15 cellular contexts compared by ENCODE assay signal in genomic region chr6:32855467-32856174, GRCh38. TPM values are rescaled to one million over a fixed set of nuclear protein-coding genes. Genes with fewer than 3 reads are reported as not detected.
A peak's percentile ranks its signal among the peaks of the same experiment; 100 is the strongest.
DNase-seq lines count a peak whose midpoint lies in the region; ATAC-seq, FAIRE-seq and TF ChIP-seq lines count a peak whose summit lies in the region.
"Had no signal": no experiment of that assay in that cellular context is flagged by ENCODE, and none has a peak within 500 bp of the region (broad histone marks: within the 10 kb centered on the region; RNA-seq: fewer than 3 reads in every experiment).

No MANE protein-coding gene starts in this region.

- TF ChIP-seq POLR2A in gastroesophageal sphincter (IDR thresholded peaks at IDR 0.05): no peak

- no peaks in the 10 kb centered on the region for H3K9me3 Mint-ChIP-seq in activated CD4-positive, alpha-beta T cell treated with anti-CD3 and anti-CD28 coated beads, Interleukin-2, amount 10 ng/mL, durations not matched to agents 24 days and 14 days
- H3K9me3 Mint-ChIP-seq in stimulated activated naive B cell treated with anti-CD40 and anti-IgM and Interleukin-4, amounts not matched to agents 10 μg/mL and 1 μg/mL and 100 μg/mL, for 72 hours: no peaks in the 10 kb centered on the region

- no TSS peak for BruUV-seq in Panc1 (replicated peaks; lab: Mats Ljungman, UMichigan)

- peaks cover 73% of the 10 kb centered on the region for H3K36me3 Mint-ChIP-seq in activated CD4-positive, alpha-beta T cell treated with anti-CD3 and anti-CD28 coated beads, Interleukin-2, amount 10 ng/mL, durations not matched to agents 24 days and 14 days (ENCODE audit: low read depth)
- H3K36me3 Mint-ChIP-seq in stimulated activated naive B cell treated with anti-CD40 and anti-IgM and Interleukin-4, amounts not matched to agents 10 μg/mL and 1 μg/mL and 100 μg/mL, for 72 hours: peaks cover 70 to 76% of the 10 kb centered on the region in 2 donors

- CTCF ChIA-PET in Panc1 (lab: Charles Lee): interaction anchor here (0.6 to 3.9 kb wide), 3 partner anchors 13 to 601 kb away, joined by 5 to 47 read pairs (median 11); partner anchors contain the start of gene TAP2

- FAIRE-seq in frontal cortex (lab: Jason Lieb, UNC): no peak
- FAIRE-seq: A204.1, islet of Langerhans had no signal

- no peak for ATAC-seq in Panc1
- ATAC-seq in gastroesophageal sphincter: no peak
- no peak for ATAC-seq in stimulated activated naive B cell treated with anti-CD40 and anti-IgM and Interleukin-4, amounts not matched to agents 10 μg/mL and 1 μg/mL and 100 μg/mL, for 72 hours (replicated peaks)
- ATAC-seq in GM21367 (IDR thresholded peaks at IDR 0.05; ENCODE audit: unreplicated experiment): no peak
- ATAC-seq: PC-3 had no signal

- no peak for TF ChIP-seq EP300 in gastroesophageal sphincter (IDR thresholded peaks at IDR 0.05)

- peak overlapping the region; percentile 97 for H3K4me3 Mint-ChIP-seq in activated CD4-positive, alpha-beta T cell treated with anti-CD3 and anti-CD28 coated beads, Interleukin-2, amount 10 ng/mL, durations not matched to agents 24 days and 14 days
- peak overlapping the region; percentile 94 to 100 for H3K4me3 Mint-ChIP-seq in stimulated activated naive B cell treated with anti-CD40 and anti-IgM and Interleukin-4, amounts not matched to agents 10 μg/mL and 1 μg/mL and 100 μg/mL, for 72 hours

- no peak for TF ChIP-seq CTCF in Panc1 (IDR thresholded peaks at IDR 0.05)
- no peak for TF ChIP-seq CTCF in gastroesophageal sphincter (IDR thresholded peaks at IDR 0.05)

- peaks cover 55% of the 10 kb centered on the region for H3K4me1 Mint-ChIP-seq in activated CD4-positive, alpha-beta T cell treated with anti-CD3 and anti-CD28 coated beads, Interleukin-2, amount 10 ng/mL, durations not matched to agents 24 days and 14 days
- H3K4me1 Mint-ChIP-seq in stimulated activated naive B cell treated with anti-CD40 and anti-IgM and Interleukin-4, amounts not matched to agents 10 μg/mL and 1 μg/mL and 100 μg/mL, for 72 hours: peaks cover 38 to 73% of the 10 kb centered on the region in 2 donors

- no peaks in the 10 kb centered on the region for H3K9me3 ChIP-seq in Panc1 (ENCODE audit: control insufficient read depth, insufficient read depth, low read depth, low read length)
- no peaks in the 10 kb centered on the region for H3K9me3 ChIP-seq in gastroesophageal sphincter

- H3K27ac Mint-ChIP-seq in activated CD4-positive, alpha-beta T cell treated with anti-CD3 and anti-CD28 coated beads, Interleukin-2, amount 10 ng/mL, durations not matched to agents 24 days and 14 days: peak overlapping the region; percentile 96
- H3K27ac Mint-ChIP-seq in stimulated activated naive B cell treated with anti-CD40 and anti-IgM and Interleukin-4, amounts not matched to agents 10 μg/mL and 1 μg/mL and 100 μg/mL, for 72 hours: peak overlapping the region; percentile 89
- H3K27ac Mint-ChIP-seq: progenitor cell of endocrine pancreas had no signal

- H3K4me1 ChIP-seq in Panc1 (ENCODE audit: control insufficient read depth, insufficient read depth, low read length) (peaks cover 12% of the 10 kb centered on the region), gastroesophageal sphincter (peaks cover 3 to 39% (median 20%) of the 10 kb centered on the region in 3 donors)

- intact Hi-C loops in activated CD4-positive, alpha-beta T cell treated with anti-CD3 and anti-CD28 coated beads, Interleukin-2, amount 10 ng/mL, durations not matched to agents 24 days and 14 days (cut with micrococcal nuclease): loop anchor here (10.0 kb wide), 1 partner anchor 1191 kb away; the partner anchor contains the start of genes C6orf47, CSNK2B, GPANK1 and LY6G5B
- intact Hi-C loops in Panc1 (cut with micrococcal nuclease; ENCODE audit: unreplicated experiment): no loop called here

- DNase-seq in activated CD4-positive, alpha-beta T cell treated with anti-CD3 and anti-CD28 coated beads, Interleukin-2, amount 10 ng/mL, durations not matched to agents 24 days and 14 days: peak; percentile 60
- DNase-seq in activated CD4-positive, alpha-beta T cell treated with anti-CD3 and anti-CD28 coated beads for 48 hours: no peak
- no peak for DNase-seq in Panc1 (ENCODE audit: low read depth, low spot score)
- no peak for DNase-seq in stimulated activated naive B cell treated with anti-CD40 and anti-IgM and Interleukin-4, amounts not matched to agents 10 μg/mL and 1 μg/mL and 100 μg/mL, for 72 hours
- no peak for DNase-seq in frontal cortex (ENCODE audit: low spot score in 2 of 2)
- no peak for DNase-seq in NCI-H1417 (lab: John Stamatoyannopoulos, UW)
- DNase-seq: GDM1, NCI-H187, PC-3 had no signal

- H3K36me3 ChIP-seq in Panc1 (ENCODE audit: control insufficient read depth, insufficient read depth, low read length) (peaks cover 6% of the 10 kb centered on the region; the same call in 1 of the 2 replicates), gastroesophageal sphincter (peaks cover 0 to 44% of the 10 kb centered on the region in 2 donors)

- 81 to 93% methylated on average over 5 to 8 of the region's 8 CpGs for whole genome bisulfite sequencing in gastroesophageal sphincter (ENCODE audit: low coverage in 1 of 2), 2 donors

- in situ Hi-C loops in Panc1 (cut with HindIII; ENCODE audit: low pct_unique_long_range_greater_than_20kb, low sequenced_read_pairs): no loop called here

- POLR2A ChIA-PET in Panc1 (lab: Charles Lee): interaction anchor here (0.6 kb wide), 1 partner anchor 85 kb away, joined by 7 read pairs; the partner anchor contains the start of gene HLA-DMB

- peak overlapping the region; percentile 92; the same call in 1 of the 2 replicates for H3K27ac ChIP-seq in Panc1 (ENCODE audit: low read length)
- peak overlapping the region in 3 of 4 donors; percentile 97 to 99 (median 98) for H3K27ac ChIP-seq in gastroesophageal sphincter
- H3K27ac ChIP-seq: epithelial cell of prostate had no signal

- H3K27me3 ChIP-seq in Panc1 (ENCODE audit: control insufficient read depth, insufficient read depth, low read length) (no peaks in the 10 kb centered on the region), gastroesophageal sphincter (no peaks in the 10 kb centered on the region)

- no peaks in the 10 kb centered on the region for H3K27me3 Mint-ChIP-seq in activated CD4-positive, alpha-beta T cell treated with anti-CD3 and anti-CD28 coated beads, Interleukin-2, amount 10 ng/mL, durations not matched to agents 24 days and 14 days
- H3K27me3 Mint-ChIP-seq in stimulated activated naive B cell treated with anti-CD40 and anti-IgM and Interleukin-4, amounts not matched to agents 10 μg/mL and 1 μg/mL and 100 μg/mL, for 72 hours: no peaks in the 10 kb centered on the region

- H3K4me3 ChIP-seq in Panc1 (ENCODE audit: low read depth in 2 of 2, low read length in 2 of 2) (no peak overlapping the region), gastroesophageal sphincter (no peak overlapping the region)

RNA-seq across cellular contexts. Expression of gene PSMB9, which starts 1.6 kb away (rescaled TPM):
- 249 and 257 TPM in 2 replicates for total RNA-seq in activated CD4-positive, alpha-beta T cell treated with anti-CD3 and anti-CD28 coated beads, Interleukin-2, amount 10 ng/mL, durations not matched to agents 24 days and 14 days
- 41.5 TPM for total RNA-seq in Panc1 (2021; ENCODE audit: unreplicated experiment)
- 46.9 TPM for polyA plus RNA-seq in Panc1 (2012; ENCODE audit: insufficient read length)
- total RNA-seq in gastroesophageal sphincter: 10 to 100 TPM; 12.9 to 19.7 (median 15.8) TPM
- total RNA-seq in frontal cortex: 0.82 TPM
- total RNA-seq: progenitor cell of endocrine pancreas had no signal

RNA-seq across cellular contexts. Expression of gene TAP1, which starts 2.1 kb away (rescaled TPM):
- total RNA-seq in activated CD4-positive, alpha-beta T cell treated with anti-CD3 and anti-CD28 coated beads, Interleukin-2, amount 10 ng/mL, durations not matched to agents 24 days and 14 days: 275 and 283 TPM in 2 replicates
- total RNA-seq in Panc1 (2021; ENCODE audit: unreplicated experiment): 74.7 TPM
- 70.5 TPM for polyA plus RNA-seq in Panc1 (2012; ENCODE audit: insufficient read length)
- 10 to 100 TPM; 24.6 to 41.8 (median 26.5) TPM for total RNA-seq in gastroesophageal sphincter
- total RNA-seq in frontal cortex: 3.7 TPM

RNA-seq across cellular contexts. Expression of gene PSMB8, which starts 11.8 kb away (rescaled TPM):
- total RNA-seq in activated CD4-positive, alpha-beta T cell treated with anti-CD3 and anti-CD28 coated beads, Interleukin-2, amount 10 ng/mL, durations not matched to agents 24 days and 14 days: 342 and 353 TPM in 2 replicates
- total RNA-seq in Panc1 (2021; ENCODE audit: unreplicated experiment) (43.8 TPM), gastroesophageal sphincter (10 to 100 TPM; 20.2 to 49.9 (median 36.7) TPM), frontal cortex (3.3 TPM)
- 37.8 TPM for polyA plus RNA-seq in Panc1 (2012; ENCODE audit: insufficient read length)

RNA-seq across cellular contexts. Expression of gene TAP2, which starts 17.1 kb away (rescaled TPM):
- total RNA-seq in activated CD4-positive, alpha-beta T cell treated with anti-CD3 and anti-CD28 coated beads, Interleukin-2, amount 10 ng/mL, durations not matched to agents 24 days and 14 days: 152 and 163 TPM in 2 replicates
- total RNA-seq in Panc1 (2021; ENCODE audit: unreplicated experiment) (93.6 TPM), gastroesophageal sphincter (10 to 100 TPM in 3 of 4 donors, 1 to 10 TPM in 1; 6.9 to 16.0 (median 11.1) TPM), frontal cortex (2.4 TPM)
- 112 TPM for polyA plus RNA-seq in Panc1 (2012; ENCODE audit: insufficient read length)

RNA-seq across cellular contexts. Expression of gene HLA-DOB, which starts 38.8 kb away (rescaled TPM):
- 2.8 and 4.2 TPM in 2 replicates for total RNA-seq in activated CD4-positive, alpha-beta T cell treated with anti-CD3 and anti-CD28 coated beads, Interleukin-2, amount 10 ng/mL, durations not matched to agents 24 days and 14 days
- 0.39 TPM for total RNA-seq in Panc1 (2021; ENCODE audit: unreplicated experiment)
- polyA plus RNA-seq in Panc1 (2012; ENCODE audit: insufficient read length): not detected
- total RNA-seq in gastroesophageal sphincter: under 1 TPM in 2 of 4 donors, not detected in 2; 0.37 to 0.40 TPM
- not detected for total RNA-seq in frontal cortex
- total RNA-seq: progenitor cell of endocrine pancreas had no signal
